In genomic region chr15:34606545-34606944, GRCh38 we compare ENCODE assay signal across 25 cellular contexts.
"Had no signal": no experiment of that assay in that cellular context is flagged by ENCODE, and none has a peak within 500 bp of the region (broad histone marks: within the 10 kb centered on the region; RNA-seq: fewer than 3 reads in every experiment).

No MANE protein-coding gene starts in this region.

- H3K27ac Mint-ChIP-seq: activated CD8-positive, alpha-beta T cell treated with anti-CD3 and anti-CD28 coated beads, Interleukin-2, amount 10 ng/mL, durations not matched to agents 7 days and 5 days; activated naive CD4-positive, alpha-beta T cell treated with anti-CD3 and anti-CD28 coated beads, Interleukin-2, amount 50 U/mL, for 24 hours; activated T-cell treated with anti-CD3 and anti-CD28 coated beads, Interleukin-2, amount 50 U/mL, for 24 hours; activated T-helper 1 cell treated with anti-CD3 and anti-CD28 coated beads, Interleukin-12 subunit alpha, Interleukin-12 subunit beta, Interleukin-2, Interleukin-4 antibody, amounts not matched to agents 30 ng/mL and 10 ng/mL and 1 ng/mL, durations not matched to agents 14 hours and 24 hours and 36 hours; T-helper 17 cell; WTC11 had no signal

- H3K36me3 Mint-ChIP-seq: activated naive CD4-positive, alpha-beta T cell treated with anti-CD3 and anti-CD28 coated beads, Interleukin-2, amount 50 U/mL, for 24 hours; WTC11 had no signal

- H3K4me3 ChIP-seq: body of pancreas had no signal

- H3K27me3 ChIP-seq: body of pancreas had no signal

- H3K9me3 ChIP-seq: body of pancreas had no signal

- ATAC-seq: activated CD8-positive, alpha-beta T cell treated with anti-CD3 and anti-CD28 coated beads, Interleukin-2, amount 10 ng/mL, durations not matched to agents 7 days and 5 days; body of pancreas; PC-3; T-helper 17 cell; WTC11 had no signal

- H3K4me1 ChIP-seq: body of pancreas had no signal

- H3K4me2 ChIP-seq: KMS-11 had no signal

- H3K4me3 Mint-ChIP-seq: activated CD8-positive, alpha-beta T cell treated with anti-CD3 and anti-CD28 coated beads, Interleukin-2, amount 10 ng/mL, durations not matched to agents 7 days and 5 days; activated naive CD4-positive, alpha-beta T cell treated with anti-CD3 and anti-CD28 coated beads, Interleukin-2, amount 50 U/mL, for 24 hours; activated T-cell treated with anti-CD3 and anti-CD28 coated beads, Interleukin-2, amount 50 U/mL, for 24 hours; activated T-helper 1 cell treated with anti-CD3 and anti-CD28 coated beads, Interleukin-12 subunit alpha, Interleukin-12 subunit beta, Interleukin-2, Interleukin-4 antibody, amounts not matched to agents 30 ng/mL and 10 ng/mL and 1 ng/mL, durations not matched to agents 14 hours and 24 hours and 36 hours; T-helper 17 cell; WTC11 had no signal

- H3K9me3 Mint-ChIP-seq: activated naive CD4-positive, alpha-beta T cell treated with anti-CD3 and anti-CD28 coated beads, Interleukin-2, amount 50 U/mL, for 24 hours; activated T-cell treated with anti-CD3 and anti-CD28 coated beads, Interleukin-2, amount 50 U/mL, for 24 hours; activated T-helper 1 cell treated with anti-CD3 and anti-CD28 coated beads, Interleukin-12 subunit alpha, Interleukin-12 subunit beta, Interleukin-2, Interleukin-4 antibody, amounts not matched to agents 30 ng/mL and 10 ng/mL and 1 ng/mL, durations not matched to agents 14 hours and 24 hours and 36 hours had no signal

- H3K9ac ChIP-seq: KMS-11 had no signal

- DNase-seq: activated CD4-positive, alpha-beta T cell treated with anti-CD3 and anti-CD28 coated beads for 48 hours; activated CD4-positive, alpha-beta T cell treated with anti-CD3 and anti-CD28 coated beads, Interleukin-2, amount 50 U/mL, for 4 hours; activated CD4-positive, CD25-positive, alpha-beta regulatory T cell treated with anti-CD3 and anti-CD28 coated beads, Interleukin-2, amount 50 U/mL, for 72 hours; activated CD8-positive, alpha-beta T cell treated with anti-CD3 and anti-CD28 coated beads, Interleukin-2, amount 10 ng/mL, durations not matched to agents 7 days and 5 days; activated effector memory CD4-positive, alpha-beta T cell treated with Interleukin-2 at 50 U/mL for 16 hours; activated naive CD4-positive, alpha-beta T cell; activated T-cell treated with anti-CD3 and anti-CD28 coated beads, Interleukin-2, amount 50 U/mL, for 24 hours; aorta; body of pancreas; central memory CD4-positive, alpha-beta T cell; MM.1S; NCI-H1105; NCI-H1436; NCI-H1694 treated with DMSO at 0.1 percent for 48 hours; NCI-H2081; NCI-H2227 treated with DMSO at 0.1 percent for 48 hours; NCI-H446 treated with DMSO at 0.1 percent for 48 hours; NCI-H526; PC-3; T-helper 17 cell; T-helper 9 cell had no signal

- H3K27ac ChIP-seq: body of pancreas, KMS-11 had no signal
